24 cellular contexts compared by ENCODE assay signal in the genomic region with DNA sequence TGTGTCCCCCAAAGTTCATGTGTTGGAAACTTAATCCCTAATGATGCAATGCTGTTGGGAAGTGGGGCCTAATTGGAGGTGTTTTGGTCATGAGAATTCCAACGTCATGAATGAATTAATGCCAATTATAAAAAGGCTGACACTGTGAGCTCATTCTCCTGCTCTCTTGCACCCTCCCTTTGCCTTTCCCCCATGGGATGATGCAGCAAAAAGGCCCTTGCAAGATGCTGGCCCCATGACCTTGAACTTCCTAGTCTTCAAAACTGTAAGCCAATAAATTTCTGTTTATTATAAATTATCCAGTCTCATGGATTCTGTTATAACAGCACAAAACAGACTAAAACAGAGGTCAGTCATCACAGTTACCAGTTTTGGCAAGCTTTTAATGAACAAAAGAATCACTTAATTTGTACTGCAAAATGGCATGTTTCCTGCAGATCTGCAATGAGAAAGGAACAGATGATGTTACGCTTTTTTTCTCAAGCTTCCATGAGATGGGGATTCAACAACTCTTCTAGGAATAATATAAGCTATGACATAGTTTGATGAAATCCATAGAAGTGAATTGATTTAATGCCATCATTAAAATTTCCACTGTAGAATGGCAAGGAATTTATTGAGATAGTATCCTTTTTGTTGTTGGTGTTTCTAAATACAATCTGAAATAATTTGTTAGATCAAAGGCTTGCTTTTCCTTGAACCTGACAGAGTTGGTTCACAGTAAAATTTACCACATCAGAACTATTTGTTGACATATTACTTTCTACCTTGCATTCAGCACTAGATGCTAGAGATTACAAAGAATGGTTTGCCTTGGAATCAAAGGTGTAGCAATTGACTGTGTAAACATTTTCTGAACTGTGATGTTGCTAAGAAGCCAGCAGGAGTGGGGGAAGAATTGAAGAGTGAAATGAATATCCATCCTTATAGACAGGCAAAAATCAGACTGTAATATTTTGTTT. TPM values are rescaled to one million over a fixed set of nuclear protein-coding genes. Genes with fewer than 3 reads are reported as not detected.
DNase-seq lines count a peak whose midpoint lies in the region; ATAC-seq and TF ChIP-seq lines count a peak whose summit lies in the region.
"Had no signal": no experiment of that assay in that cellular context is flagged by ENCODE, and none has a peak within 500 bp of the region (broad histone marks: within the 10 kb centered on the region; RNA-seq: fewer than 3 reads in every experiment).

No MANE protein-coding gene starts in this region.

- intact Hi-C loops in activated CD8-positive, alpha-beta T cell treated with anti-CD3 and anti-CD28 coated beads for 36 hours (cut with micrococcal nuclease), result loop anchor here (2.0 kb wide), 1 partner anchor 15 kb away; no protein-coding TSS in a partner anchor
- intact Hi-C loops in A673 (cut with micrococcal nuclease; ENCODE audit: unreplicated experiment), result no loop called here

- BruUV-seq in A673 (replicated peaks; lab: Mats Ljungman, UMichigan), result no TSS peak

- no peaks in the 10 kb centered on the region for H3K36me3 Mint-ChIP-seq in activated naive CD4-positive, alpha-beta T cell treated with anti-CD3 and anti-CD28 coated beads, Interleukin-2, amount 10 ng/mL, durations not matched to agents 7 days and 5 days
- no peaks in the 10 kb centered on the region for H3K36me3 Mint-ChIP-seq in activated CD8-positive, alpha-beta T cell treated with anti-CD3 and anti-CD28 coated beads for 36 hours (ENCODE audit: low read depth)
- H3K36me3 Mint-ChIP-seq in type B pancreatic cell, result peaks cover 3% of the 10 kb centered on the region
- H3K36me3 Mint-ChIP-seq: CD8-positive, alpha-beta memory T cell; stimulated activated memory B cell treated with anti-CD40 and anti-IgM and Interleukin-4, amounts not matched to agents 10 μg/mL and 1 μg/mL and 100 μg/mL, for 72 hours had no signal

- H3K27ac Mint-ChIP-seq in activated naive CD4-positive, alpha-beta T cell treated with anti-CD3 and anti-CD28 coated beads, Interleukin-2, amount 10 ng/mL, durations not matched to agents 7 days and 5 days, result peak overlapping the region; percentile 1
- H3K27ac Mint-ChIP-seq in activated CD8-positive, alpha-beta T cell treated with anti-CD3 and anti-CD28 coated beads for 36 hours, result no peak overlapping the region
- peak overlapping the region; percentile 4 for H3K27ac Mint-ChIP-seq in type B pancreatic cell
- H3K27ac Mint-ChIP-seq: activated B cell treated with CpG ODN at 0.5 μM for 24 hours; stimulated activated memory B cell treated with anti-CD40 and anti-IgM and Interleukin-4, amounts not matched to agents 10 μg/mL and 1 μg/mL and 100 μg/mL, for 72 hours had no signal

- H3K4me3 ChIP-seq in A673 (ENCODE audit: low read depth, low read length, poor library complexity, severe bottlenecking), result no peak overlapping the region
- H3K4me3 ChIP-seq: skin epidermis, thoracic aorta had no signal

- no peaks in the 10 kb centered on the region for H3K4me1 ChIP-seq in A673 (ENCODE audit: insufficient read depth, low read length, poor library complexity, severe bottlenecking)

- no peaks in the 10 kb centered on the region for H3K36me3 ChIP-seq in A673 (ENCODE audit: insufficient read depth, low read length, poor library complexity, severe bottlenecking)
- H3K36me3 ChIP-seq: neutrophil, thoracic aorta had no signal

- no peak overlapping the region for H3K27ac ChIP-seq in A673 (ENCODE audit: low read depth, low read length, poor library complexity, severe bottlenecking)
- H3K27ac ChIP-seq: 22Rv1, neutrophil, skin epidermis, thoracic aorta had no signal

- peaks cover 23% of the 10 kb centered on the region for H3K4me1 Mint-ChIP-seq in activated naive CD4-positive, alpha-beta T cell treated with anti-CD3 and anti-CD28 coated beads, Interleukin-2, amount 10 ng/mL, durations not matched to agents 7 days and 5 days
- H3K4me1 Mint-ChIP-seq in activated CD8-positive, alpha-beta T cell treated with anti-CD3 and anti-CD28 coated beads for 36 hours (ENCODE audit: low read depth), result peaks cover 14% of the 10 kb centered on the region
- peaks cover 8% of the 10 kb centered on the region for H3K4me1 Mint-ChIP-seq in type B pancreatic cell (ENCODE audit: unreplicated experiment)
- H3K4me1 Mint-ChIP-seq: activated B cell treated with CpG ODN at 0.5 μM for 24 hours; stimulated activated memory B cell treated with anti-CD40 and anti-IgM and Interleukin-4, amounts not matched to agents 10 μg/mL and 1 μg/mL and 100 μg/mL, for 72 hours had no signal

- DNase-seq in DMS153 treated with DMSO at 0.1 percent for 48 hours (lab: John Stamatoyannopoulos, UW; ENCODE audit: unreplicated experiment) (peak; percentile 16), DMS153 (lab: John Stamatoyannopoulos, UW) (no peak), type B pancreatic cell (ENCODE audit: extremely low spot score, unreplicated experiment) (no peak), A673 (ENCODE audit: low spot score) (no peak)
- no peak for DNase-seq in activated naive CD4-positive, alpha-beta T cell treated with anti-CD3 and anti-CD28 coated beads, Interleukin-2, amount 10 ng/mL, durations not matched to agents 7 days and 5 days
- DNase-seq in activated naive CD4-positive, alpha-beta T cell treated with Interleukin-2 at 50 U/mL for 16 hours, result no peak
- DNase-seq in activated CD8-positive, alpha-beta T cell treated with anti-CD3 and anti-CD28 coated beads for 36 hours, result no peak
- DNase-seq: activated B cell treated with CpG ODN at 0.5 μM for 24 hours; activated gamma-delta T cell; amygdala; CD8-positive, alpha-beta memory T cell; left cardiac atrium; NCI-H1105; NCI-H2081 treated with DMSO at 0.1 percent for 48 hours; NCI-H524; stimulated activated CD4-positive, alpha-beta T cell treated with anti-CD3 and anti-CD28 coated beads, Interleukin-2, amount 100 ng/mL, for 24 hours; T-helper 9 cell had no signal

- no peaks in the 10 kb centered on the region for H3K9me3 ChIP-seq in A673 (ENCODE audit: low read depth, low read length, poor library complexity, severe bottlenecking)
- H3K9me3 ChIP-seq: neutrophil, thoracic aorta had no signal

- no peak overlapping the region for H3K4me3 Mint-ChIP-seq in activated naive CD4-positive, alpha-beta T cell treated with anti-CD3 and anti-CD28 coated beads, Interleukin-2, amount 10 ng/mL, durations not matched to agents 7 days and 5 days
- H3K4me3 Mint-ChIP-seq in activated CD8-positive, alpha-beta T cell treated with anti-CD3 and anti-CD28 coated beads for 36 hours, result no peak overlapping the region
- no peak overlapping the region for H3K4me3 Mint-ChIP-seq in type B pancreatic cell
- H3K4me3 Mint-ChIP-seq: activated B cell treated with CpG ODN at 0.5 μM for 24 hours; CD8-positive, alpha-beta memory T cell; stimulated activated memory B cell treated with anti-CD40 and anti-IgM and Interleukin-4, amounts not matched to agents 10 μg/mL and 1 μg/mL and 100 μg/mL, for 72 hours had no signal

- peak; percentile 18 for ATAC-seq in activated CD8-positive, alpha-beta T cell treated with anti-CD3 and anti-CD28 coated beads for 36 hours
- no peak for ATAC-seq in GM21737 (IDR thresholded peaks at IDR 0.05; ENCODE audit: unreplicated experiment)
- ATAC-seq: left cardiac atrium; SK-N-SH treated with all-trans-retinoic acid at 6 μM for 48 hours; stimulated activated memory B cell treated with anti-CD40 and anti-IgM and Interleukin-4, amounts not matched to agents 10 μg/mL and 1 μg/mL and 100 μg/mL, for 72 hours had no signal

- no peaks in the 10 kb centered on the region for H3K27me3 ChIP-seq in A673 (replicated peaks; ENCODE audit: insufficient read depth, low read depth, low read length, poor library complexity)
- H3K27me3 ChIP-seq: neutrophil had no signal

- H3K9me3 Mint-ChIP-seq in activated naive CD4-positive, alpha-beta T cell treated with anti-CD3 and anti-CD28 coated beads, Interleukin-2, amount 10 ng/mL, durations not matched to agents 7 days and 5 days, result no peaks in the 10 kb centered on the region
- H3K9me3 Mint-ChIP-seq in activated CD8-positive, alpha-beta T cell treated with anti-CD3 and anti-CD28 coated beads for 36 hours, result peaks cover 2% of the 10 kb centered on the region
- H3K9me3 Mint-ChIP-seq in type B pancreatic cell, result no peaks in the 10 kb centered on the region
- H3K9me3 Mint-ChIP-seq: activated B cell treated with CpG ODN at 0.5 μM for 24 hours; CD8-positive, alpha-beta memory T cell; stimulated activated memory B cell treated with anti-CD40 and anti-IgM and Interleukin-4, amounts not matched to agents 10 μg/mL and 1 μg/mL and 100 μg/mL, for 72 hours had no signal

- CTCF ChIA-PET in activated naive CD4-positive, alpha-beta T cell treated with anti-CD3 and anti-CD28 coated beads, Interleukin-2, amount 10 ng/mL, durations not matched to agents 7 days and 5 days (lab: Charles Lee), result interaction anchor here (0.8 to 1.3 kb wide), 4 partner anchors 19 to 235 kb away, joined by 3 to 4 read pairs (median 3); no protein-coding TSS in a partner anchor
- CTCF ChIA-PET in activated CD8-positive, alpha-beta T cell treated with anti-CD3 and anti-CD28 coated beads for 36 hours (lab: Charles Lee), result interaction anchor here (1.0 to 2.5 kb wide), 3 partner anchors 10 to 29 kb away, joined by 3 to 9 read pairs (median 6); a partner anchor contains a TSS
- CTCF ChIA-PET in A673 (lab: Charles Lee), result no interaction called here

- H3K27me3 Mint-ChIP-seq in activated naive CD4-positive, alpha-beta T cell treated with anti-CD3 and anti-CD28 coated beads, Interleukin-2, amount 10 ng/mL, durations not matched to agents 7 days and 5 days, result peaks cover 3% of the 10 kb centered on the region
- H3K27me3 Mint-ChIP-seq in activated CD8-positive, alpha-beta T cell treated with anti-CD3 and anti-CD28 coated beads for 36 hours, result no peaks in the 10 kb centered on the region
- H3K27me3 Mint-ChIP-seq in type B pancreatic cell, result no peaks in the 10 kb centered on the region
- H3K27me3 Mint-ChIP-seq: activated B cell treated with CpG ODN at 0.5 μM for 24 hours; stimulated activated memory B cell treated with anti-CD40 and anti-IgM and Interleukin-4, amounts not matched to agents 10 μg/mL and 1 μg/mL and 100 μg/mL, for 72 hours had no signal

- no peak for TF ChIP-seq CTCF in activated CD8-positive, alpha-beta T cell treated with anti-CD3 and anti-CD28 coated beads for 36 hours (IDR thresholded peaks at IDR 0.05)
- TF ChIP-seq CTCF in type B pancreatic cell (conservative IDR thresholded peaks at IDR 0.05) (no peak), A673 (conservative IDR thresholded peaks at IDR 0.05; ENCODE audit: low read depth, low read length) (no peak)

- POLR2A ChIA-PET in activated CD8-positive, alpha-beta T cell treated with anti-CD3 and anti-CD28 coated beads for 36 hours (lab: Charles Lee), result interaction anchor here (0.6 kb wide), 1 partner anchor 15 kb away, joined by 3 read pairs; no protein-coding TSS in a partner anchor
- POLR2A ChIA-PET in A673 (lab: Charles Lee; ENCODE audit: low non-redundant PET), result no interaction called here

RNA-seq across cellular contexts. Expression of a gene that starts 29.3 kb away (rescaled TPM):
- 1 to 10 TPM; 6.4 to 9.3 TPM for total RNA-seq in activated CD8-positive, alpha-beta T cell treated with anti-CD3 and anti-CD28 coated beads for 36 hours
- total RNA-seq in type B pancreatic cell (ENCODE audit: low replicate concordance) (19.8 and 23.4 TPM in 2 replicates), A673 (2021) (19.8 and 22.1 TPM in 2 replicates)

RNA-seq across cellular contexts. Expression of a gene that starts 35.5 kb away (rescaled TPM):
- 1 to 10 TPM; 3.5 to 4.9 TPM for total RNA-seq in activated CD8-positive, alpha-beta T cell treated with anti-CD3 and anti-CD28 coated beads for 36 hours
- total RNA-seq in type B pancreatic cell (ENCODE audit: low replicate concordance) (23.8 and 50.3 TPM in 2 replicates), A673 (2021) (not detected in 2 replicates)
